Comparison of ENCODE assay signal across 30 cellular contexts in genomic region chr1:241021286-241021685, GRCh38.
"Had no signal": no experiment of that assay in that cellular context is flagged by ENCODE, and none has a peak within 500 bp of the region (broad histone marks: within the 10 kb centered on the region; RNA-seq: fewer than 3 reads in every experiment).

No MANE protein-coding gene starts in this region.

- H3K4me2 ChIP-seq: KMS-11 had no signal

- H3K4me1 Mint-ChIP-seq: activated CD4-positive, alpha-beta T cell treated with anti-CD3 and anti-CD28 coated beads, Interleukin-2, amount 10 ng/mL, durations not matched to agents 24 days and 14 days; activated naive CD8-positive, alpha-beta T cell treated with anti-CD3 and anti-CD28 coated beads for 36 hours; activated T-helper 17 cell treated with anti-CD3 and anti-CD28 coated beads, Interleukin-2, amount 50 U/mL, for 72 hours had no signal

- H3K9me3 ChIP-seq: SJCRH30 had no signal

- H3K36me3 ChIP-seq: brain microvascular endothelial cell, SJCRH30, WERI-Rb-1 had no signal

- H3K4me3 ChIP-seq: SJCRH30, SK-N-MC had no signal

- DNase-seq: activated CD4-positive, alpha-beta T cell treated with anti-CD3 and anti-CD28 coated beads, Interleukin-2, amount 10 ng/mL, durations not matched to agents 24 days and 14 days; activated CD4-positive, alpha-beta T cell treated with anti-CD3 and anti-CD28 coated beads, Interleukin-2, amount 50 U/mL, for 4 hours; activated CD8-positive, alpha-beta T cell treated with anti-CD3 and anti-CD28 coated beads for 36 hours; activated effector memory CD4-positive, alpha-beta T cell treated with anti-CD3 and anti-CD28 coated beads, Interleukin-2, amount 50 U/mL, for 16 hours; activated naive CD4-positive, alpha-beta T cell; activated naive CD4-positive, alpha-beta T cell treated with anti-CD3 and anti-CD28 coated beads, Interleukin-2, amount 50 U/mL, for 16 hours; activated naive CD8-positive, alpha-beta T cell treated with anti-CD3 and anti-CD28 coated beads for 36 hours; activated T-cell treated with anti-CD3 and anti-CD28 coated beads, Interleukin-2, amount 50 U/mL, for 1 hour; activated T-cell treated with anti-CD3 and anti-CD28 coated beads, Interleukin-2, amount 50 U/mL, for 72 hours; amniotic stem cell; aorta; brain microvascular endothelial cell; central memory CD4-positive, alpha-beta T cell; MM.1S; NCI-H1105; NCI-H1417 treated with DMSO at 0.1 percent for 48 hours; NCI-H187; NCI-H2029 treated with DMSO at 0.1 percent for 48 hours; NCI-H2107; NCI-H345; NCI-H526 treated with DMSO at 0.1 percent for 48 hours; NCI-H82; SHP77; SJCRH30; T1000; WERI-Rb-1 had no signal

- H3K27me3 Mint-ChIP-seq: activated CD4-positive, alpha-beta T cell treated with anti-CD3 and anti-CD28 coated beads, Interleukin-2, amount 10 ng/mL, durations not matched to agents 24 days and 14 days; activated CD8-positive, alpha-beta T cell treated with anti-CD3 and anti-CD28 coated beads for 36 hours; activated naive CD8-positive, alpha-beta T cell treated with anti-CD3 and anti-CD28 coated beads for 36 hours; activated T-helper 17 cell treated with anti-CD3 and anti-CD28 coated beads, Interleukin-2, amount 50 U/mL, for 72 hours had no signal

- H3K27ac ChIP-seq: brain microvascular endothelial cell, KMS-11, SJCRH30, SK-N-MC, WERI-Rb-1 had no signal

- H3K9ac ChIP-seq: KMS-11 had no signal

- H3K27me3 ChIP-seq: brain microvascular endothelial cell, SJCRH30 had no signal

- H3K27ac Mint-ChIP-seq: activated CD4-positive, alpha-beta T cell treated with anti-CD3 and anti-CD28 coated beads, Interleukin-2, amount 10 ng/mL, durations not matched to agents 24 days and 14 days; activated CD8-positive, alpha-beta T cell treated with anti-CD3 and anti-CD28 coated beads for 36 hours; activated naive CD8-positive, alpha-beta T cell treated with anti-CD3 and anti-CD28 coated beads for 36 hours; activated T-cell treated with anti-CD3 and anti-CD28 coated beads, Interleukin-2, amount 50 U/mL, for 72 hours; activated T-helper 17 cell treated with anti-CD3 and anti-CD28 coated beads, Interleukin-2, amount 50 U/mL, for 72 hours had no signal

- H3K4me1 ChIP-seq: SJCRH30 had no signal

- ATAC-seq: activated CD8-positive, alpha-beta T cell treated with anti-CD3 and anti-CD28 coated beads for 36 hours; activated T-cell treated with anti-CD3 and anti-CD28 coated beads, Interleukin-2, amount 50 U/mL, for 72 hours; activated T-helper 17 cell treated with anti-CD3 and anti-CD28 coated beads, Interleukin-2, amount 50 U/mL, for 72 hours; Panc1 had no signal

- H3K4me3 Mint-ChIP-seq: activated CD4-positive, alpha-beta T cell treated with anti-CD3 and anti-CD28 coated beads, Interleukin-2, amount 10 ng/mL, durations not matched to agents 24 days and 14 days; activated CD8-positive, alpha-beta T cell treated with anti-CD3 and anti-CD28 coated beads for 36 hours; activated naive CD8-positive, alpha-beta T cell treated with anti-CD3 and anti-CD28 coated beads for 36 hours; activated T-cell treated with anti-CD3 and anti-CD28 coated beads, Interleukin-2, amount 50 U/mL, for 72 hours; activated T-helper 17 cell treated with anti-CD3 and anti-CD28 coated beads, Interleukin-2, amount 50 U/mL, for 72 hours had no signal

- H3K36me3 Mint-ChIP-seq: activated naive CD8-positive, alpha-beta T cell treated with anti-CD3 and anti-CD28 coated beads for 36 hours had no signal
